10 cellular contexts compared by ENCODE assay signal in genomic region chr21:31161157-31161556, GRCh38.
DNase-seq lines count a peak whose midpoint lies in the region; ATAC-seq and TF ChIP-seq lines count a peak whose summit lies in the region.
"Had no signal": no experiment of that assay in that cellular context is flagged by ENCODE, and none has a peak within 500 bp of the region (broad histone marks: within the 10 kb centered on the region; RNA-seq: fewer than 3 reads in every experiment).

No MANE protein-coding gene starts in this region.

- H3K4me3 Mint-ChIP-seq in type B pancreatic cell (no peak overlapping the region), Caco-2 (ENCODE audit: unreplicated experiment) (no peak overlapping the region)

- in situ Hi-C loops in T47D (cut with HindIII; ENCODE audit: low pct_unique_long_range_greater_than_20kb, low sequenced_read_pairs), result no loop called here

- peak overlapping the region; percentile 4 for H3K9ac ChIP-seq in mesenchymal stem cell (ENCODE audit: low read length)

- no peak for TF ChIP-seq CTCF in type B pancreatic cell (conservative IDR thresholded peaks at IDR 0.05)
- no peak for TF ChIP-seq CTCF in Caco-2 (IDR thresholded peaks at IDR 0.05; ENCODE audit: insufficient read depth in 1 of 2, low read depth in 1 of 2, low read length in 1 of 2, severe bottlenecking in 1 of 2, unreplicated experiment in 1 of 2)

- peaks cover 14% of the 10 kb centered on the region for H3K36me3 Mint-ChIP-seq in type B pancreatic cell
- H3K36me3 Mint-ChIP-seq in Caco-2 (ENCODE audit: insufficient read depth, unreplicated experiment), result peaks cover 5% of the 10 kb centered on the region

- peak overlapping the region; percentile 66 for H4K8ac ChIP-seq in mesenchymal stem cell (ENCODE audit: low read length)

- H3K4ac ChIP-seq in mesenchymal stem cell (ENCODE audit: low read depth in 1 of 2, low read length in 2 of 2), result no peak overlapping the region

- H2BK120ac ChIP-seq in mesenchymal stem cell (ENCODE audit: low read depth, low read length), result no peak overlapping the region

- H2AK5ac ChIP-seq in mesenchymal stem cell (ENCODE audit: low read length, severe bottlenecking), result no peak overlapping the region

- CTCF ChIA-PET in Caco-2 (lab: Charles Lee), result no interaction called here

- H3K4me1 ChIP-seq in mesenchymal stem cell (ENCODE audit: control insufficient read depth, insufficient read depth, low read depth, low read length) (peaks cover 5% of the 10 kb centered on the region), Caco-2 (no peaks in the 10 kb centered on the region)

- H3K4me2 ChIP-seq in mesenchymal stem cell (ENCODE audit: low read length, poor library complexity, severe bottlenecking), result peak overlapping the region; percentile 43

- H3K4me3 ChIP-seq in mesenchymal stem cell (ENCODE audit: insufficient read depth in 1 of 2, low read depth in 1 of 2, low read length in 2 of 2) (no peak overlapping the region), Caco-2 (ENCODE audit: low read depth, low read length) (no peak overlapping the region)
- H3K4me3 ChIP-seq: hepatocyte had no signal

- H3K27me3 ChIP-seq in mesenchymal stem cell (ENCODE audit: control insufficient read depth in 1 of 2, insufficient read depth in 1 of 2, low read length in 2 of 2) (no peaks in the 10 kb centered on the region), Caco-2 (replicated peaks; ENCODE audit: control insufficient read depth, insufficient read depth, low read length) (no peaks in the 10 kb centered on the region)
- H3K27me3 ChIP-seq: hepatocyte had no signal

- H2BK12ac ChIP-seq in mesenchymal stem cell (ENCODE audit: low read length in 2 of 2), result peak overlapping the region; percentile 49 to 59

- H3K4me1 Mint-ChIP-seq in type B pancreatic cell (ENCODE audit: unreplicated experiment) (peaks cover 28% of the 10 kb centered on the region), Caco-2 (ENCODE audit: low read depth, unreplicated experiment) (no peaks in the 10 kb centered on the region)

- peak overlapping the region; percentile 69 for H4K91ac ChIP-seq in mesenchymal stem cell (ENCODE audit: low read length)

- no peak for ATAC-seq in HG02763 (IDR thresholded peaks at IDR 0.05; ENCODE audit: unreplicated experiment)
- no peak for ATAC-seq in GM18498 (IDR thresholded peaks at IDR 0.05; ENCODE audit: unreplicated experiment)

- H3K27me3 Mint-ChIP-seq in type B pancreatic cell (no peaks in the 10 kb centered on the region), Caco-2 (ENCODE audit: insufficient read depth, unreplicated experiment) (no peaks in the 10 kb centered on the region)

- 4% methylated on average over 5 of the region's 5 CpGs for WGBS in mesenchymal stem cell

- H3K9me3 ChIP-seq in mesenchymal stem cell (ENCODE audit: control insufficient read depth, low read length) (peaks cover 16% of the 10 kb centered on the region), Caco-2 (peaks cover 11% of the 10 kb centered on the region)

- H3K18ac ChIP-seq in mesenchymal stem cell (ENCODE audit: low read depth in 1 of 2, low read length in 2 of 2), result peak overlapping the region; percentile 78 to 80

- H2BK15ac ChIP-seq in mesenchymal stem cell (ENCODE audit: low read depth, poor library complexity, severe bottlenecking), result no peak overlapping the region

- intact Hi-C loops in Caco-2 (cut with micrococcal nuclease; ENCODE audit: unreplicated experiment), result no loop called here

- peak overlapping the region; percentile 65 for H3K27ac Mint-ChIP-seq in type B pancreatic cell
- H3K27ac Mint-ChIP-seq in Caco-2 (ENCODE audit: unreplicated experiment), result no peak overlapping the region

- DNase-seq in stimulated activated CD4-positive, alpha-beta T cell treated with anti-CD3 and anti-CD28 coated beads, Interleukin-1b, Interleukin-23, amount 100 ng/mL, for 48 hours, result peak; percentile 39
- DNase-seq in stimulated activated CD4-positive, alpha-beta T cell treated with anti-CD3 and anti-CD28 coated beads, Interleukin-2, amount 100 ng/mL, for 48 hours, result no peak
- DNase-seq in T47D (ENCODE audit: low read depth in 1 of 2, low spot score in 1 of 2), result peak; percentile 11 to 40
- peak; percentile 69 for DNase-seq in mesenchymal stem cell
- DNase-seq in type B pancreatic cell (ENCODE audit: extremely low spot score, unreplicated experiment), result no peak
- DNase-seq in Caco-2, result no peak
- DNase-seq: activated CD8-positive, alpha-beta memory T cell treated with anti-CD3 and anti-CD28 coated beads, Interleukin-2, amount 50 U/mL, for 4 hours had no signal

- no TSS peak for BruUV-seq in Caco-2 (replicated peaks; lab: Mats Ljungman, UMichigan)

- peaks cover 2% of the 10 kb centered on the region for H3K79me1 ChIP-seq in mesenchymal stem cell (replicated peaks; ENCODE audit: low read length, poor library complexity, severe bottlenecking)

- POLR2A ChIA-PET in Caco-2 (lab: Charles Lee), result no interaction called here

- H2AFZ ChIP-seq in mesenchymal stem cell (ENCODE audit: low read depth, low read length), result peak overlapping the region; percentile 74
- H2AFZ ChIP-seq: hepatocyte had no signal

- H3K27ac ChIP-seq in mesenchymal stem cell (ENCODE audit: low read length, poor library complexity, severe bottlenecking), result no peak overlapping the region
- H3K27ac ChIP-seq: hepatocyte had no signal

- H3K36me3 ChIP-seq in mesenchymal stem cell (ENCODE audit: control insufficient read depth in 1 of 2, insufficient read depth in 2 of 2, low read depth in 1 of 2, low read length in 2 of 2) (peaks cover 3 to 7% of the 10 kb centered on the region in 2 experiments), Caco-2 (ENCODE audit: control insufficient read depth, insufficient read depth, low read length) (no peaks in the 10 kb centered on the region)

- H3K9me3 Mint-ChIP-seq in type B pancreatic cell, result no peaks in the 10 kb centered on the region
- peaks cover under 1% of the 10 kb centered on the region for H3K9me3 Mint-ChIP-seq in Caco-2 (ENCODE audit: unreplicated experiment)

- no peak overlapping the region for H3K23ac ChIP-seq in mesenchymal stem cell (ENCODE audit: low read length in 2 of 2)

- H3K14ac ChIP-seq in mesenchymal stem cell (ENCODE audit: low read length in 2 of 2), result no peak overlapping the region

- H2BK5ac ChIP-seq in mesenchymal stem cell (ENCODE audit: low read depth, low read length, poor library complexity, severe bottlenecking), result no peak overlapping the region

Comparison
In these comparisons a context has a peak if more than half of its experiments do, and no peak if none do; other contexts are left out.
1. DNase-seq: peak in stimulated activated CD4-positive, alpha-beta T cell treated with anti-CD3 and anti-CD28 coated beads, Interleukin-1b, Interleukin-23, amount 100 ng/mL, for 48 hours (single experiment), T47D (2 of 2) and mesenchymal stem cell (single experiment); none in stimulated activated CD4-positive, alpha-beta T cell treated with anti-CD3 and anti-CD28 coated beads, Interleukin-2, amount 100 ng/mL, for 48 hours (0 of 2), type B pancreatic cell (single experiment) and Caco-2 (0 of 2).